26 cellular contexts compared by ENCODE assay signal in the genomic region with DNA sequence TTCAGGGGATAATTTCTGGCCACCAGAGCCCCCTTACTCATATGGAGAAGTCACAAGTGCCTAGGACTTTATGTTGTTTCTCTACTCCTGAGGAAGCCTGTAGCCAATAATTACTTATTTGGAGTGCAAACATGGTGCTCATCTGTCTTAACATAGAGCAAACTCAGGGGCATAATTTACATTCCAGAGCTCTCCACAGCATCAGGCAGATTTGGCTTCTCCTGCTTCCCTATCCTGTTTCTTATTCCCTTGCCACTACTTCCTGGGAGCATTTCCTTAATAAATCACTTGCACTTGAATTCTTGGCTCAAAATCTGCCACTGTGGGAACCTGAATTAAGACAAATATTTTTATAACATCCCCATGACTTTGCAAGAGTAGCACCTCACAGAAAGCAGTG.
"Had no signal": no experiment of that assay in that cellular context is flagged by ENCODE, and none has a peak within 500 bp of the region (broad histone marks: within the 10 kb centered on the region; RNA-seq: fewer than 3 reads in every experiment).

No MANE protein-coding gene starts in this region.

- DNase-seq: activated B cell treated with CpG ODN at 0.5 μM for 24 hours; activated CD4-positive, alpha-beta T cell treated with anti-CD3 and anti-CD28 coated beads for 48 hours; activated CD4-positive, alpha-beta T cell treated with anti-CD3 and anti-CD28 coated beads, Interleukin-2, amount 50 U/mL, for 1 hour; activated CD4-positive, alpha-beta T cell treated with anti-CD3 and anti-CD28 coated beads, Interleukin-2, amount 50 U/mL, for 48 hours; activated CD8-positive, alpha-beta memory T cell treated with anti-CD3 and anti-CD28 coated beads for 24 hours; activated CD8-positive, alpha-beta T cell treated with anti-CD3 and anti-CD28 coated beads for 36 hours; activated effector memory CD4-positive, alpha-beta T cell treated with Interleukin-2 at 50 U/mL for 16 hours; activated gamma-delta T cell treated with Interleukin-2 at 50 U/mL for 16 hours; activated naive CD4-positive, alpha-beta T cell treated with anti-CD3 and anti-CD28 coated beads, Interleukin-2, amount 50 U/mL, for 16 hours; activated naive CD4-positive, alpha-beta T cell treated with Interleukin-2 at 50 U/mL for 16 hours; activated T-cell treated with anti-CD3 and anti-CD28 coated beads, Interleukin-2, amount 50 U/mL, for 4 hours; amniotic stem cell; anterior cingulate cortex; brain microvascular endothelial cell; dorsolateral prefrontal cortex; effector memory CD4-positive, alpha-beta T cell; endodermal cell; erythroblast; foreskin fibroblast; head of caudate nucleus; T1000; WERI-Rb-1 had no signal

- H3K4me3 ChIP-seq: coronary artery, dorsolateral prefrontal cortex, esophagus muscularis mucosa had no signal

- H3K9me3 ChIP-seq: esophagus muscularis mucosa had no signal

- H3K4me1 ChIP-seq: esophagus muscularis mucosa had no signal

- ATAC-seq: activated CD4-positive, CD25-positive, alpha-beta regulatory T cell treated with anti-CD3 and anti-CD28 coated beads, Interleukin-2, amount 50 U/mL, for 24 hours; activated CD8-positive, alpha-beta T cell treated with anti-CD3 and anti-CD28 coated beads for 36 hours; activated T-cell treated with anti-CD3 and anti-CD28 coated beads, Interleukin-2, amount 50 U/mL, for 4 hours; activated T-helper 17 cell treated with anti-CD3 and anti-CD28 coated beads, Interleukin-2, amount 50 U/mL, for 72 hours had no signal

- H3K27me3 ChIP-seq: brain microvascular endothelial cell, dorsolateral prefrontal cortex, esophagus muscularis mucosa had no signal

- H3K36me3 ChIP-seq: brain microvascular endothelial cell, esophagus muscularis mucosa, WERI-Rb-1 had no signal

- H3K27ac ChIP-seq: brain microvascular endothelial cell, coronary artery, dorsolateral prefrontal cortex, esophagus muscularis mucosa, WERI-Rb-1 had no signal
